Comparison of ENCODE assay signal across 1 cellular context in genomic region chr6:109383438-109383940, GRCh38.
TF ChIP-seq lines count a peak whose summit lies in the region.

No MANE protein-coding gene starts in this region.

TF ChIP-seq in HepG2, 621 proteins besides CTCF, POLR2A, EP300 and RAD21:
- peak; percentile 14 for TF ChIP-seq ZNF18 (CRISPR knock-in tag; IDR thresholded peaks at IDR 0.05; ENCODE audit: insufficient replicate concordance)
- TF ChIP-seq HNF4A (CRISPR knock-in tag; IDR thresholded peaks at IDR 0.05), result 0 out of 2 replicates have a peak, but pooled peaks have one; percentile 1
- TF ChIP-seq ZNF30 (CRISPR knock-in tag; IDR thresholded peaks at IDR 0.05), result no peak
- TF ChIP-seq KLF16 (CRISPR knock-in tag; IDR thresholded peaks at IDR 0.05), result no peak
- 0 out of 3 replicates have a peak, but pooled peaks have one; percentile 5 for TF ChIP-seq MXI1 (IDR thresholded peaks at IDR 0.05; ENCODE audit: borderline replicate concordance, low read depth, low read length)
- TF ChIP-seq, protein P1, sequence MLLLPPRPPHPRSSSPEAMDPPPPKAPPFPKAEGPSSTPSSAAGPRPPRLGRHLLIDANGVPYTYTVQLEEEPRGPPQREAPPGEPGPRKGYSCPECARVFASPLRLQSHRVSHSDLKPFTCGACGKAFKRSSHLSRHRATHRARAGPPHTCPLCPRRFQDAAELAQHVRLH (CRISPR knock-in tag; IDR thresholded peaks at IDR 0.05; ENCODE audit: borderline replicate concordance, low read depth), result no peak
